ENCODE assay signal across 8 cellular contexts in the genomic region with DNA sequence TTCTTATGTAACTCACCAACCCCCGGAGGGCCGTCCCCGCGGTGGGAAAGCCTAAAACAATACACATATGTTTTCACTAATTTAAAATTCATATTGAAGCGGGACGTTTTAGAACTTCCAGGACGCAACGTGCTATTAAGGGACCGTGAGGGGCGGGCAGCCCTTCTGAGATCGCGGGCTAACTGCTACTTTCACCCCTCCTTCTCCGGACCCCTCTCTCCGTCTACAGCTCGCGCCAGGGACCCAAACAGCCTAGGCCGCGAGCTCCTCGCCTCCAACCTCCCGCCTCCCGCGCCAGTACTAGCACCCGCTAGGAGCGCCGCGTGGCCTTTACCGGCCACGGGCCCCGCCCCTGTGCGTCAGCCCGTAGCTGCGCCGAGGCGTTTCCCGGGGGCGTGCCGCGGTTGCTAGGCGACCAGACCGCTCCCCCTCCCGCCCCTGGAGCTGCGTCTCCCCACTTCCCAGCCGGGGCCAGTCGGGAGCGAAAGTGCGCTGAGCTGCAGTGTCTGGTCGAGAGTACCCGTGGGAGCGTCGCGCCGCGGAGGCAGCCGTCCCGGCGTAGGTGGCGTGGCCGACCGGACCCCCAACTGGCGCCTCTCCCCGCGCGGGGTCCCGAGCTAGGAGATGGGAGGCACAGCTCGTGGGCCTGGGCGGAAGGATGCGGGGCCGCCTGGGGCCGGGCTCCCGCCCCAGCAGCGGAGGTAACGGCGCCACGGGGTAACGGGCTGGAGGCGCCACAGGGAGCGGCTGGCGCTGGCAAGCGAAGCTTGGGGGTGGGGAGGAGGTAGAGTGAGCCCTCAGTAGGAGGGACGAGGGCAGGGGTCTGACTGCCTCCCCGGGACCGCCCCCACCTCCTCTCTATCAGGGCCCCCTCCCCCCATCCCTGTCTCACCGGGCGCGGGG. TPM values are rescaled to one million over a fixed set of nuclear protein-coding genes. Genes with fewer than 3 reads are reported as not detected.
DNase-seq lines count a peak whose midpoint lies in the region; ATAC-seq lines count a peak whose summit lies in the region.

A gene (plus strand): TSS at position 457 of the 903 bp plus-strand sequence. CDS start 168 bp downstream, at position 625.

- H3K9me3 ChIP-seq in effector memory CD4-positive, alpha-beta T cell (ENCODE audit: control insufficient read depth, low read length) = no peaks in the 10 kb centered on the region

- peak; percentile 58 for ATAC-seq in GM19468 (IDR thresholded peaks at IDR 0.05; ENCODE audit: extremely low read depth, unreplicated experiment)

- H3K4me1 ChIP-seq in effector memory CD4-positive, alpha-beta T cell (ENCODE audit: control insufficient read depth, insufficient read depth, low read length, poor library complexity, severe bottlenecking) = peaks cover 15% of the 10 kb centered on the region

- POLR2A ChIA-PET in activated CD8-positive, alpha-beta memory T cell treated with anti-CD3 and anti-CD28 coated beads for 36 hours (lab: Charles Lee) = interaction anchor here (0.5 to 1.2 kb wide), 6 partner anchors 23 to 128 kb away, joined by 3 to 8 read pairs (median 4); a partner anchor contains a TSS

- peak within 1 kb of the TSS; percentile 56 for H3K27ac ChIP-seq in effector memory CD4-positive, alpha-beta T cell (ENCODE audit: insufficient read depth, low read length, poor library complexity, severe bottlenecking)

- H3K36me3 ChIP-seq in effector memory CD4-positive, alpha-beta T cell (ENCODE audit: control insufficient read depth, insufficient read depth, low read length) = no peaks in the 10 kb centered on the region

- no peaks in the 10 kb centered on the region for H3K27me3 ChIP-seq in effector memory CD4-positive, alpha-beta T cell (replicated peaks; ENCODE audit: control insufficient read depth, insufficient read depth, low read length, poor library complexity, severe bottlenecking)

- H3K4me3 ChIP-seq in effector memory CD4-positive, alpha-beta T cell (ENCODE audit: insufficient read depth, low read depth, low read length, poor library complexity, severe bottlenecking) = peak within 1 kb of the TSS; percentile 71

- DNase-seq in COLO829 (ENCODE audit: low spot score) (peak; percentile 94), HS-5 (ENCODE audit: low read depth) (peak; percentile 64), NK-92 (lab: John Stamatoyannopoulos, UW; ENCODE audit: unreplicated experiment) (peak; percentile 19), medulla oblongata (ENCODE audit: extremely low spot score) (peak; percentile 94)
- DNase-seq in effector memory CD4-positive, alpha-beta T cell = peak; percentile 86 to 89 (median 88)
- peak; percentile 89 to 92 (median 91) for DNase-seq in stimulated activated CD4-positive, alpha-beta T cell treated with anti-CD3 and anti-CD28 coated beads, TNF-alpha, amount 100 ng/mL, for 48 hours (ENCODE audit: low read depth in 3 of 3)

- CTCF ChIA-PET in activated CD8-positive, alpha-beta memory T cell treated with anti-CD3 and anti-CD28 coated beads for 36 hours (lab: Charles Lee) = interaction anchor here (0.6 to 7.4 kb wide), 26 partner anchors 10 to 297 kb away, joined by 3 to 76 read pairs (median 4); a partner anchor contains a TSS

RNA-seq across cellular contexts. Expression of the gene that starts here (rescaled TPM):
- total RNA-seq in activated CD8-positive, alpha-beta memory T cell treated with anti-CD3 and anti-CD28 coated beads for 36 hours = 10 to 100 TPM; 12.7 to 14.4 TPM

Comparison
In these comparisons a context has a peak if more than half of its experiments do, and no peak if none do; other contexts are left out.
1. Peak in every context shown above with its lines: DNase-seq, ATAC-seq, H3K4me3 ChIP-seq and H3K27ac ChIP-seq.
2. DNase-seq: peak in every context shown above with its lines; median percentile 94 in COLO829; 94 in medulla oblongata; 91 in stimulated activated CD4-positive, alpha-beta T cell treated with anti-CD3 and anti-CD28 coated beads, TNF-alpha, amount 100 ng/mL, for 48 hours; 88 in effector memory CD4-positive, alpha-beta T cell; 64 in HS-5; 19 in NK-92.